3 cellular contexts compared by ENCODE assay signal in genomic region chr10:13892871-13893270, GRCh38.
TF ChIP-seq lines count a peak whose summit lies in the region.

No MANE protein-coding gene starts in this region.

TF ChIP-seq in SK-N-SH, 30 proteins besides CTCF, POLR2A, EP300 and RAD21 (continued from another document):
- TF ChIP-seq PBX3 (IDR thresholded peaks at IDR 0.05): no peak
- TF ChIP-seq GABPA (IDR thresholded peaks at IDR 0.05; ENCODE audit: low read depth): no peak
- TF ChIP-seq YY1 (IDR thresholded peaks at IDR 0.05; ENCODE audit: low read depth): no peak
- no peak for TF ChIP-seq ELF1 (IDR thresholded peaks at IDR 0.05)
- no peak for TF ChIP-seq USF2 (IDR thresholded peaks at IDR 0.05; ENCODE audit: borderline replicate concordance, low read depth, low read length)
- no peak for TF ChIP-seq NRF1 (IDR thresholded peaks at IDR 0.05; ENCODE audit: low read depth, low read length)
- no peak for TF ChIP-seq EZH2phosphoT487 (IDR thresholded peaks at IDR 0.05; ENCODE audit: borderline replicate concordance, low read depth)
- no peak for TF ChIP-seq SIN3A (IDR thresholded peaks at IDR 0.05; ENCODE audit: borderline replicate concordance, low read depth, low read length)
- TF ChIP-seq TCF12 (IDR thresholded peaks at IDR 0.05): no peak
TF ChIP-seq in SK-N-SH: peak in this region for 0.

TF ChIP-seq in SK-N-SH treated with all-trans-retinoic acid at 6 μM for 48 hours, 23 proteins besides CTCF, POLR2A, EP300 and RAD21 (continued from another document):
- TF ChIP-seq GLIS3 (CRISPR knock-in tag; IDR thresholded peaks at IDR 0.05): no peak
- TF ChIP-seq ZFP30 (CRISPR knock-in tag; IDR thresholded peaks at IDR 0.05): no peak
- TF ChIP-seq RARB (CRISPR knock-in tag; IDR thresholded peaks at IDR 0.05): no peak
- TF ChIP-seq ZNF565 (CRISPR knock-in tag; conservative IDR thresholded peaks at IDR 0.05; ENCODE audit: low read depth): no peak

TF ChIP-seq in GM12878, 131 proteins besides CTCF, POLR2A, EP300 and RAD21 (continued from another document):
- TF ChIP-seq NKRF (conservative IDR thresholded peaks at IDR 0.05): no peak
- no peak for TF ChIP-seq KAT2A (conservative IDR thresholded peaks at IDR 0.05; ENCODE audit: control insufficient read depth, low read depth, low read length)
- TF ChIP-seq NFYA (IDR thresholded peaks at IDR 0.05; ENCODE audit: borderline replicate concordance, low read depth, low read length): no peak
- no peak for TF ChIP-seq HDAC6 (IDR thresholded peaks at IDR 0.05; ENCODE audit: unreplicated experiment)
- no peak for TF ChIP-seq ZSCAN29 (IDR thresholded peaks at IDR 0.05)
- no peak for TF ChIP-seq SMAD5 (IDR thresholded peaks at IDR 0.05; ENCODE audit: low read depth)
- no peak for TF ChIP-seq MLLT1 (IDR thresholded peaks at IDR 0.05)
- TF ChIP-seq SRF (IDR thresholded peaks at IDR 0.05; ENCODE audit: low read depth in 2 of 2, low read length in 2 of 2): no peak
TF ChIP-seq in GM12878: peak in this region for 0.
